ENCODE assay signal across 1 cellular context in genomic region chr3:52299815-52300611, GRCh38.
TF ChIP-seq lines count a peak whose summit lies in the region.

No MANE protein-coding gene starts in this region.

TF ChIP-seq in K562, 482 proteins besides CTCF, POLR2A, EP300 and RAD21 (continues in another document):
- TF ChIP-seq ZNF644 (tag; IDR thresholded peaks at IDR 0.05; ENCODE audit: low read depth) (no peak), KAT8 (IDR thresholded peaks at IDR 0.05; ENCODE audit: low read depth) (no peak), POLR2G (IDR thresholded peaks at IDR 0.05; ENCODE audit: low read depth, low read length) (peak; percentile 41; the same call in 1 of the 2 replicates), CHCHD3 (CRISPR knock-in tag; IDR thresholded peaks at IDR 0.05) (no peak), GTF2F1 (IDR thresholded peaks at IDR 0.05; ENCODE audit: low read depth, low read length) (no peak), FOSL1 (tag; conservative IDR thresholded peaks at IDR 0.05) (no peak), ZKSCAN1 (IDR thresholded peaks at IDR 0.05; ENCODE audit: low read depth, low read length) (0 out of 2 replicates have a peak, but pooled peaks have one; percentile 27), ZNF699 (CRISPR knock-in tag; IDR thresholded peaks at IDR 0.05; ENCODE audit: insufficient replicate concordance) (no peak), TGIF2 (CRISPR knock-in tag; IDR thresholded peaks at IDR 0.05) (no peak), JUN (IDR thresholded peaks at IDR 0.05; ENCODE audit: borderline replicate concordance, low read depth, low read length) (peak; percentile 36; the same call in 1 of the 2 replicates), JUN (CRISPR knock-in tag; IDR thresholded peaks at IDR 0.05; ENCODE audit: borderline replicate concordance) (no peak), BRF1 (IDR thresholded peaks at IDR 0.05; ENCODE audit: borderline replicate concordance, extremely low read depth, insufficient read length) (no peak), FOS (IDR thresholded peaks at IDR 0.05; ENCODE audit: extremely low read depth, insufficient read length) (no peak), MYNN (IDR thresholded peaks at IDR 0.05) (peak; percentile 82), MYNN (CRISPR knock-in tag; IDR thresholded peaks at IDR 0.05) (no peak), EZH2 (IDR thresholded peaks at IDR 0.05; ENCODE audit: borderline replicate concordance, low read depth, low read length) (no peak), WHSC1 (IDR thresholded peaks at IDR 0.05; ENCODE audit: low read length) (no peak), ZNF121 (CRISPR knock-in tag; conservative IDR thresholded peaks at IDR 0.05) (no peak), NCOA1 (IDR thresholded peaks at IDR 0.05; ENCODE audit: low read depth) (no peak), CHD1 (IDR thresholded peaks at IDR 0.05; ENCODE audit: low read length) (no peak), SRSF1 (IDR thresholded peaks at IDR 0.05; ENCODE audit: low read depth, low read length) (no peak), KDM2B (CRISPR knock-in tag; IDR thresholded peaks at IDR 0.05) (no peak), PHF8 (IDR thresholded peaks at IDR 0.05; ENCODE audit: borderline replicate concordance, low read length) (no peak; the same call in 1 of the 2 replicates), RBM25 (IDR thresholded peaks at IDR 0.05; ENCODE audit: low read depth, low read length, severe bottlenecking) (no peak), ELF4 (CRISPR knock-in tag; IDR thresholded peaks at IDR 0.05) (no peak), ZNF184 (CRISPR knock-in tag; IDR thresholded peaks at IDR 0.05) (no peak), SIN3B (IDR thresholded peaks at IDR 0.05; ENCODE audit: low read depth) (no peak), DACH1 (IDR thresholded peaks at IDR 0.05; ENCODE audit: partially characterized antibody) (no peak), MTA3 (IDR thresholded peaks at IDR 0.05; ENCODE audit: borderline replicate concordance) (peak; percentile 76; the same call in 1 of the 2 replicates), PRDM10 (IDR thresholded peaks at IDR 0.05; ENCODE audit: partially characterized antibody) (peak; percentile 62), ADNP (tag; IDR thresholded peaks at IDR 0.05) (no peak), NR3C1 (CRISPR knock-in tag; IDR thresholded peaks at IDR 0.05) (no peak), ZNF143 (CRISPR knock-in tag; IDR thresholded peaks at IDR 0.05) (no peak), HDAC1 (IDR thresholded peaks at IDR 0.05) (peak; percentile 42 to 58; a peak in 3 of 4 replicates), ZNF165 (CRISPR knock-in tag; IDR thresholded peaks at IDR 0.05; ENCODE audit: borderline replicate concordance) (no peak), SMARCA5 (IDR thresholded peaks at IDR 0.05) (no peak), DPF2 (IDR thresholded peaks at IDR 0.05) (peak; percentile 86), HNRNPH1 (optimal IDR thresholded peaks at IDR 0.05; ENCODE audit: low read depth, low read length) (no peak), THRAP3 (IDR thresholded peaks at IDR 0.05; ENCODE audit: borderline replicate concordance) (no peak), HDAC8 (tag; IDR thresholded peaks at IDR 0.05) (no peak), BCL6 (CRISPR knock-in tag; IDR thresholded peaks at IDR 0.05) (no peak), JUND (IDR thresholded peaks at IDR 0.05; ENCODE audit: borderline replicate concordance, low read depth, low read length) (peak; percentile 61), JUND (tag; IDR thresholded peaks at IDR 0.05; ENCODE audit: borderline replicate concordance, low read depth, low read length) (peak; percentile 3; the same call in 1 of the 3 replicates)
- TF ChIP-seq, protein P1, sequence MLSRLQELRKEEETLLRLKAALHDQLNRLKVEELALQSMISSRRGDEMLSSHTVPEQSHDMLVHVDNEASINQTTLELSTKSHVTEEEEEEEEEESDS (CRISPR knock-in tag; IDR thresholded peaks at IDR 0.05): no peak
- TF ChIP-seq, protein P2, sequence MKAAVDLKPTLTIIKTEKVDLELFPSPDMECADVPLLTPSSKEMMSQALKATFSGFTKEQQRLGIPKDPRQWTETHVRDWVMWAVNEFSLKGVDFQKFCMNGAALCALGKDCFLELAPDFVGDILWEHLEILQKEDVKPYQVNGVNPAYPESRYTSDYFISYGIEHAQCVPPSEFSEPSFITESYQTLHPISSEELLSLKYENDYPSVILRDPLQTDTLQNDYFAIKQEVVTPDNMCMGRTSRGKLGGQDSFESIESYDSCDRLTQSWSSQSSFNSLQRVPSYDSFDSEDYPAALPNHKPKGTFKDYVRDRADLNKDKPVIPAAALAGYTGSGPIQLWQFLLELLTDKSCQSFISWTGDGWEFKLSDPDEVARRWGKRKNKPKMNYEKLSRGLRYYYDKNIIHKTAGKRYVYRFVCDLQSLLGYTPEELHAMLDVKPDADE (conservative IDR thresholded peaks at IDR 0.05; ENCODE audit: control insufficient read depth, low read depth, low read length): no peak
- TF ChIP-seq, protein P3, sequence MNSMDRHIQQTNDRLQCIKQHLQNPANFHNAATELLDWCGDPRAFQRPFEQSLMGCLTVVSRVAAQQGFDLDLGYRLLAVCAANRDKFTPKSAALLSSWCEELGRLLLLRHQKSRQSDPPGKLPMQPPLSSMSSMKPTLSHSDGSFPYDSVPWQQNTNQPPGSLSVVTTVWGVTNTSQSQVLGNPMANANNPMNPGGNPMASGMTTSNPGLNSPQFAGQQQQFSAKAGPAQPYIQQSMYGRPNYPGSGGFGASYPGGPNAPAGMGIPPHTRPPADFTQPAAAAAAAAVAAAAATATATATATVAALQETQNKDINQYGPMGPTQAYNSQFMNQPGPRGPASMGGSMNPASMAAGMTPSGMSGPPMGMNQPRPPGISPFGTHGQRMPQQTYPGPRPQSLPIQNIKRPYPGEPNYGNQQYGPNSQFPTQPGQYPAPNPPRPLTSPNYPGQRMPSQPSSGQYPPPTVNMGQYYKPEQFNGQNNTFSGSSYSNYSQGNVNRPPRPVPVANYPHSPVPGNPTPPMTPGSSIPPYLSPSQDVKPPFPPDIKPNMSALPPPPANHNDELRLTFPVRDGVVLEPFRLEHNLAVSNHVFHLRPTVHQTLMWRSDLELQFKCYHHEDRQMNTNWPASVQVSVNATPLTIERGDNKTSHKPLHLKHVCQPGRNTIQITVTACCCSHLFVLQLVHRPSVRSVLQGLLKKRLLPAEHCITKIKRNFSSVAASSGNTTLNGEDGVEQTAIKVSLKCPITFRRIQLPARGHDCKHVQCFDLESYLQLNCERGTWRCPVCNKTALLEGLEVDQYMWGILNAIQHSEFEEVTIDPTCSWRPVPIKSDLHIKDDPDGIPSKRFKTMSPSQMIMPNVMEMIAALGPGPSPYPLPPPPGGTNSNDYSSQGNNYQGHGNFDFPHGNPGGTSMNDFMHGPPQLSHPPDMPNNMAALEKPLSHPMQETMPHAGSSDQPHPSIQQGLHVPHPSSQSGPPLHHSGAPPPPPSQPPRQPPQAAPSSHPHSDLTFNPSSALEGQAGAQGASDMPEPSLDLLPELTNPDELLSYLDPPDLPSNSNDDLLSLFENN (IDR thresholded peaks at IDR 0.05; ENCODE audit: low read depth in 2 of 2, low read length in 2 of 2): no peak
- TF ChIP-seq, protein P4, sequence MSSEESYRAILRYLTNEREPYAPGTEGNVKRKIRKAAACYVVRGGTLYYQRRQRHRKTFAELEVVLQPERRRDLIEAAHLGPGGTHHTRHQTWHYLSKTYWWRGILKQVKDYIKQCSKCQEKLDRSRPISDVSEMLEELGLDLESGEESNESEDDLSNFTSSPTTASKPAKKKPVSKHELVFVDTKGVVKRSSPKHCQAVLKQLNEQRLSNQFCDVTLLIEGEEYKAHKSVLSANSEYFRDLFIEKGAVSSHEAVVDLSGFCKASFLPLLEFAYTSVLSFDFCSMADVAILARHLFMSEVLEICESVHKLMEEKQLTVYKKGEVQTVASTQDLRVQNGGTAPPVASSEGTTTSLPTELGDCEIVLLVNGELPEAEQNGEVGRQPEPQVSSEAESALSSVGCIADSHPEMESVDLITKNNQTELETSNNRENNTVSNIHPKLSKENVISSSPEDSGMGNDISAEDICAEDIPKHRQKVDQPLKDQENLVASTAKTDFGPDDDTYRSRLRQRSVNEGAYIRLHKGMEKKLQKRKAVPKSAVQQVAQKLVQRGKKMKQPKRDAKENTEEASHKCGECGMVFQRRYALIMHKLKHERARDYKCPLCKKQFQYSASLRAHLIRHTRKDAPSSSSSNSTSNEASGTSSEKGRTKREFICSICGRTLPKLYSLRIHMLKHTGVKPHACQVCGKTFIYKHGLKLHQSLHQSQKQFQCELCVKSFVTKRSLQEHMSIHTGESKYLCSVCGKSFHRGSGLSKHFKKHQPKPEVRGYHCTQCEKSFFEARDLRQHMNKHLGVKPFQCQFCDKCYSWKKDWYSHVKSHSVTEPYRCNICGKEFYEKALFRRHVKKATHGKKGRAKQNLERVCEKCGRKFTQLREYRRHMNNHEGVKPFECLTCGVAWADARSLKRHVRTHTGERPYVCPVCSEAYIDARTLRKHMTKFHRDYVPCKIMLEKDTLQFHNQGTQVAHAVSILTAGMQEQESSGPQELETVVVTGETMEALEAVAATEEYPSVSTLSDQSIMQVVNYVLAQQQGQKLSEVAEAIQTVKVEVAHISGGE (CRISPR knock-in tag; IDR thresholded peaks at IDR 0.05): no peak
- TF ChIP-seq, protein P5, sequence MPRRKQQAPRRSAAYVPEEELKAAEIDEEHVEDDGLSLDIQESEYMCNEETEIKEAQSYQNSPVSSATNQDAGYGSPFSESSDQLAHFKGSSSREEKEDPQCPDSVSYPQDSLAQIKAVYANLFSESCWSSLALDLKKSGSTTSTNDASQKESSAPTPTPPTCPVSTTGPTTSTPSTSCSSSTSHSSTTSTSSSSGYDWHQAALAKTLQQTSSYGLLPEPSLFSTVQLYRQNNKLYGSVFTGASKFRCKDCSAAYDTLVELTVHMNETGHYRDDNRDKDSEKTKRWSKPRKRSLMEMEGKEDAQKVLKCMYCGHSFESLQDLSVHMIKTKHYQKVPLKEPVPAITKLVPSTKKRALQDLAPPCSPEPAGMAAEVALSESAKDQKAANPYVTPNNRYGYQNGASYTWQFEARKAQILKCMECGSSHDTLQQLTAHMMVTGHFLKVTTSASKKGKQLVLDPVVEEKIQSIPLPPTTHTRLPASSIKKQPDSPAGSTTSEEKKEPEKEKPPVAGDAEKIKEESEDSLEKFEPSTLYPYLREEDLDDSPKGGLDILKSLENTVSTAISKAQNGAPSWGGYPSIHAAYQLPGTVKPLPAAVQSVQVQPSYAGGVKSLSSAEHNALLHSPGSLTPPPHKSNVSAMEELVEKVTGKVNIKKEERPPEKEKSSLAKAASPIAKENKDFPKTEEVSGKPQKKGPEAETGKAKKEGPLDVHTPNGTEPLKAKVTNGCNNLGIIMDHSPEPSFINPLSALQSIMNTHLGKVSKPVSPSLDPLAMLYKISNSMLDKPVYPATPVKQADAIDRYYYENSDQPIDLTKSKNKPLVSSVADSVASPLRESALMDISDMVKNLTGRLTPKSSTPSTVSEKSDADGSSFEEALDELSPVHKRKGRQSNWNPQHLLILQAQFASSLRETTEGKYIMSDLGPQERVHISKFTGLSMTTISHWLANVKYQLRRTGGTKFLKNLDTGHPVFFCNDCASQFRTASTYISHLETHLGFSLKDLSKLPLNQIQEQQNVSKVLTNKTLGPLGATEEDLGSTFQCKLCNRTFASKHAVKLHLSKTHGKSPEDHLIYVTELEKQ (CRISPR knock-in tag; IDR thresholded peaks at IDR 0.05): no peak
- TF ChIP-seq, protein P6, sequence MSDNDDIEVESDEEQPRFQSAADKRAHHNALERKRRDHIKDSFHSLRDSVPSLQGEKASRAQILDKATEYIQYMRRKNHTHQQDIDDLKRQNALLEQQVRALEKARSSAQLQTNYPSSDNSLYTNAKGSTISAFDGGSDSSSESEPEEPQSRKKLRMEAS (CRISPR knock-in tag; IDR thresholded peaks at IDR 0.05): peak; percentile 41; the same call in 1 of the 2 replicates
- TF ChIP-seq, protein P7, sequence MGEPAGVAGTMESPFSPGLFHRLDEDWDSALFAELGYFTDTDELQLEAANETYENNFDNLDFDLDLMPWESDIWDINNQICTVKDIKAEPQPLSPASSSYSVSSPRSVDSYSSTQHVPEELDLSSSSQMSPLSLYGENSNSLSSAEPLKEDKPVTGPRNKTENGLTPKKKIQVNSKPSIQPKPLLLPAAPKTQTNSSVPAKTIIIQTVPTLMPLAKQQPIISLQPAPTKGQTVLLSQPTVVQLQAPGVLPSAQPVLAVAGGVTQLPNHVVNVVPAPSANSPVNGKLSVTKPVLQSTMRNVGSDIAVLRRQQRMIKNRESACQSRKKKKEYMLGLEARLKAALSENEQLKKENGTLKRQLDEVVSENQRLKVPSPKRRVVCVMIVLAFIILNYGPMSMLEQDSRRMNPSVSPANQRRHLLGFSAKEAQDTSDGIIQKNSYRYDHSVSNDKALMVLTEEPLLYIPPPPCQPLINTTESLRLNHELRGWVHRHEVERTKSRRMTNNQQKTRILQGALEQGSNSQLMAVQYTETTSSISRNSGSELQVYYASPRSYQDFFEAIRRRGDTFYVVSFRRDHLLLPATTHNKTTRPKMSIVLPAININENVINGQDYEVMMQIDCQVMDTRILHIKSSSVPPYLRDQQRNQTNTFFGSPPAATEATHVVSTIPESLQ (CRISPR knock-in tag; IDR thresholded peaks at IDR 0.05): no peak
- TF ChIP-seq, protein P8, sequence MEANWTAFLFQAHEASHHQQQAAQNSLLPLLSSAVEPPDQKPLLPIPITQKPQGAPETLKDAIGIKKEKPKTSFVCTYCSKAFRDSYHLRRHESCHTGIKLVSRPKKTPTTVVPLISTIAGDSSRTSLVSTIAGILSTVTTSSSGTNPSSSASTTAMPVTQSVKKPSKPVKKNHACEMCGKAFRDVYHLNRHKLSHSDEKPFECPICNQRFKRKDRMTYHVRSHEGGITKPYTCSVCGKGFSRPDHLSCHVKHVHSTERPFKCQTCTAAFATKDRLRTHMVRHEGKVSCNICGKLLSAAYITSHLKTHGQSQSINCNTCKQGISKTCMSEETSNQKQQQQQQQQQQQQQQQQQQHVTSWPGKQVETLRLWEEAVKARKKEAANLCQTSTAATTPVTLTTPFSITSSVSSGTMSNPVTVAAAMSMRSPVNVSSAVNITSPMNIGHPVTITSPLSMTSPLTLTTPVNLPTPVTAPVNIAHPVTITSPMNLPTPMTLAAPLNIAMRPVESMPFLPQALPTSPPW (CRISPR knock-in tag; IDR thresholded peaks at IDR 0.05): peak; percentile 94
